Comparison of ENCODE assay signal across 8 cellular contexts in the genomic region with DNA sequence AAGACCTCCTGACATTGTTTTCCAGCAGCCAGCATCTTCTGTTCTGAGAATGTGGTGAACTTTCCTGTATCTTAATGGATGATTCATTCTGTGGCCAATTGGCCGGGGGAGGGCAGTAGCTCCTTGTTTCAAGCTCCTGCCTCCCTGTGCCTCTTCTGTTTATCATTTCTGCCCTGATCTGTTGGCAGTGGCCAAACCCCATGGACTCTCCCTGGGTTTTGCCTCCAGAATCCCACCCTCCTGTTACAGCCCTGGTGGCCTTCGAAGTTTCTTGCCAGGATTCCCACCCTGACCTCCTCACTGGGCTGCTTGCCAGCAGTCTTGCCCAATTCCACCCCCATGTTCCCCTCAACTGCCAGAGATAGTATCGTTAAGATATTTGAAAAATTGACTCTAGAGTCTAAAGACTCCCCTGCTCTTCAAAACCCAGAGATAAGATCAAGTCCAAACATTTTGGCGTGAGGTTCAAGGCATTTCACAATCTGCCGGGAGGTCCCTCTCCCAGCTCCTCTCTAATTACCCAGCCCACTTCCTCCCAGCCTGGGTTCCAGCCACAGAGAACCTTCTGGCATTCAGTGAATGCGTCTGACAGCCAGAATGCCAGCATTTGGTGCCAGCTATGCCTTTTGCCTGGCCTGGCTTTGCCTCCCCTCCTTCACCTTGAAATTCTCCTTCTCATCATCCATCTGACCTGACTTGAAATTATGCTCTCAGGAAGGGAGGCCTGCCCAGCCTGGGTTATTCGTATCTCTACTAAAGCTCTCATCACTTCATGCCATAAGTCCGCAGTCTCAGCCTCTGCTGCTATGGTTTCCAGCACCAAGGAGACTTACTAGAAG. TPM values are rescaled to one million over a fixed set of nuclear protein-coding genes. Genes with fewer than 3 reads are reported as not detected.
DNase-seq lines count a peak whose midpoint lies in the region; ATAC-seq, FAIRE-seq and TF ChIP-seq lines count a peak whose summit lies in the region.

No MANE protein-coding gene starts in this region.

- BruUV-seq in HepG2 (replicated peaks; lab: Mats Ljungman, UMichigan): no TSS peak

- CTCF ChIA-PET in HepG2 (lab: Yijun Ruan, JAX; ENCODE audit: low intra/inter-chr PET ratio, low total read pairs): no interaction called here

- TF ChIP-seq EP300 in HepG2 (IDR thresholded peaks at IDR 0.05; ENCODE audit: low read depth in 2 of 2, low read length in 2 of 2): no peak
- no peak for TF ChIP-seq EP300 in HepG2 (CRISPR knock-in tag; IDR thresholded peaks at IDR 0.05; ENCODE audit: borderline replicate concordance)

- POLR2A ChIA-PET in HepG2 (lab: Yijun Ruan, JAX): no interaction called here

- DNase-seq in MV-4-11 (lab: John Stamatoyannopoulos, UW) (peak; percentile 94), astrocyte of the hippocampus (ENCODE audit: low read depth, low spot score) (peak; percentile 93), HepG2 (ENCODE audit: low spot score) (peak; percentile 8), ureter (ENCODE audit: low spot score) (peak; percentile 87), NCI-H187 (lab: John Stamatoyannopoulos, UW) (no peak), DMS153 treated with DMSO at 0.1 percent for 48 hours (lab: John Stamatoyannopoulos, UW; ENCODE audit: unreplicated experiment) (no peak)

- H3K4me2 ChIP-seq in BLaER1 treated with 17β-estradiol and CSF1 and Interleukin-3, amounts not matched to agents 10 nM and 100 nM: peak overlapping the region in 10 of 11 experiments; percentile 8 to 88 (median 78); a peak in 18 of 22 replicates
- no peak overlapping the region for H3K4me2 ChIP-seq in HepG2 (ENCODE audit: low read depth, low read length)

- H3K9ac ChIP-seq in BLaER1 treated with 17β-estradiol and CSF1 and Interleukin-3, amounts not matched to agents 10 nM and 100 nM: peak overlapping the region in 9 of 11 experiments; percentile 16 to 78 (median 59); a peak in 14 of 22 replicates
- no peak overlapping the region for H3K9ac ChIP-seq in HepG2 (ENCODE audit: insufficient read depth, low read depth, low read length)

- ATAC-seq in HepG2: peak; percentile 71
- no peak for ATAC-seq in GM21528 (IDR thresholded peaks at IDR 0.05; ENCODE audit: low FRiP score, unreplicated experiment)

- FAIRE-seq in HepG2 (lab: Jason Lieb, UNC): peak; percentile 18

- whole genome bisulfite sequencing in HepG2 (ENCODE audit: low lambda C conversion rate): 27% methylated on average over 7 of the region's 8 CpGs

- peak overlapping the region; percentile 19 to 94 (median 76); a peak in 19 of 22 replicates for H3K27ac ChIP-seq in BLaER1 treated with 17β-estradiol and CSF1 and Interleukin-3, amounts not matched to agents 10 nM and 100 nM
- no peak overlapping the region for H3K27ac ChIP-seq in HepG2 (ENCODE audit: extremely low read length, insufficient read depth, low read length)

- peaks cover 5 to 17% (median 12%) of the 10 kb centered on the region in 11 experiments for H3K9me3 ChIP-seq in BLaER1 treated with 17β-estradiol and CSF1 and Interleukin-3, amounts not matched to agents 10 nM and 100 nM (replicated peaks in 1 of 11)
- H3K9me3 ChIP-seq in HepG2 (ENCODE audit: low read length): no peaks in the 10 kb centered on the region

- no peaks in the 10 kb centered on the region for H4K20me1 ChIP-seq in BLaER1 treated with 17β-estradiol and CSF1 and Interleukin-3, amounts not matched to agents 10 nM and 100 nM
- no peaks in the 10 kb centered on the region for H4K20me1 ChIP-seq in HepG2 (ENCODE audit: insufficient read depth, low read length)

- in situ Hi-C loops in HepG2 (cut with HindIII; ENCODE audit: extremely low pct_ligation_motif_present, low pct_unique_long_range_greater_than_20kb): no loop called here

- H3K79me2 ChIP-seq in HepG2 (ENCODE audit: insufficient read depth, low read length): no peaks in the 10 kb centered on the region

- TF ChIP-seq POLR2A in HepG2 (IDR thresholded peaks at IDR 0.05; ENCODE audit: insufficient read depth in 1 of 2, low read depth in 2 of 2, low read length in 2 of 2): no peak

- peak; percentile 36; the same call in 1 of the 2 replicates for TF ChIP-seq CTCF in HepG2 (CRISPR knock-in tag; IDR thresholded peaks at IDR 0.05)

- TF ChIP-seq RAD21 in HepG2 (CRISPR knock-in tag; IDR thresholded peaks at IDR 0.05): no peak

- H3K27me3 ChIP-seq in BLaER1 treated with 17β-estradiol and CSF1 and Interleukin-3, amounts not matched to agents 10 nM and 100 nM: no peaks in the 10 kb centered on the region
- H3K27me3 ChIP-seq in HepG2 (ENCODE audit: control insufficient read depth in 1 of 2, insufficient read depth in 2 of 2, low read length in 2 of 2): no peaks in the 10 kb centered on the region

- no peak overlapping the region for H2AFZ ChIP-seq in HepG2 (ENCODE audit: low read length)

- no peaks in the 10 kb centered on the region for H3K36me3 ChIP-seq in BLaER1 treated with 17β-estradiol and CSF1 and Interleukin-3, amounts not matched to agents 10 nM and 100 nM
- H3K36me3 ChIP-seq in HepG2 (replicated peaks in 1 of 2; ENCODE audit: control insufficient read depth in 1 of 2, insufficient read depth in 2 of 2, low read length in 2 of 2): no peaks in the 10 kb centered on the region

- H3K4me1 ChIP-seq in BLaER1 treated with 17β-estradiol and CSF1 and Interleukin-3, amounts not matched to agents 10 nM and 100 nM: peaks cover 4 to 56% (median 32%) of the 10 kb centered on the region in 10 experiments; a peak in 18 of 20 replicates
- H3K4me1 ChIP-seq in HepG2 (ENCODE audit: insufficient read depth, low read length): peaks cover 8% of the 10 kb centered on the region; the same call in 1 of the 2 replicates

- intact Hi-C loops in HepG2 (cut with micrococcal nuclease; ENCODE audit: unreplicated experiment): no loop called here

- peak overlapping the region in 3 of 10 experiments; percentile 27 to 60 (median 40); a peak in 4 of 20 replicates for H3K4me3 ChIP-seq in BLaER1 treated with 17β-estradiol and CSF1 and Interleukin-3, amounts not matched to agents 10 nM and 100 nM
- no peak overlapping the region for H3K4me3 ChIP-seq in HepG2 (replicated peaks in 1 of 3; ENCODE audit: insufficient read depth in 1 of 3, low read depth in 2 of 3, low read length in 3 of 3)

TF ChIP-seq in HepG2, 621 proteins besides CTCF, POLR2A, EP300 and RAD21 (continues in another document):
- TF ChIP-seq FOSL2 (CRISPR knock-in tag; IDR thresholded peaks at IDR 0.05) (peak; percentile 66), GPN1 (CRISPR knock-in tag; IDR thresholded peaks at IDR 0.05; ENCODE audit: borderline replicate concordance) (no peak)

RNA-seq across cellular contexts. Expression of a gene that starts 37.7 kb away (rescaled TPM):
- 190 and 310 TPM in 2 replicates for total RNA-seq in HepG2 (2016; rRNA removed; fragmentation: Illumina TruSeq; extraction: Trizol)
- total RNA-seq in HepG2 (2016; cell fraction: cytosol; rRNA removed; fragmentation: Illumina TruSeq; extraction: Trizol; ENCODE audit: low read depth): 19.9 and 20.1 TPM in 2 replicates
- 196 and 299 TPM in 2 replicates for total RNA-seq in HepG2 (2016; cell fraction: insoluble cytoplasmic fraction; rRNA removed; fragmentation: Illumina TruSeq; extraction: Trizol)
- 56.9 and 67.1 TPM in 2 replicates for total RNA-seq in HepG2 (2016; cell fraction: membrane; rRNA removed; fragmentation: Illumina TruSeq; extraction: Trizol)
- 136 and 137 TPM in 2 replicates for total RNA-seq in HepG2 (2016; cell fraction: nucleus; rRNA removed; fragmentation: Illumina TruSeq; extraction: Trizol)
- polyA plus RNA-seq in HepG2 (2011; rRNA removed): 54.0 and 56.7 TPM in 2 replicates
- 49.7 and 55.5 TPM in 2 replicates for polyA plus RNA-seq in HepG2 (2011; cell fraction: cytosol; rRNA removed)
- 34.5 and 36.8 TPM in 2 replicates for polyA plus RNA-seq in HepG2 (2011; cell fraction: nucleus; rRNA removed)
- polyA plus RNA-seq in HepG2 (2012): 71.7 and 123 TPM in 2 replicates
- 5.1 and 5.7 TPM in 2 replicates for polyA plus RNA-seq in HepG2 (2016; cell fraction: cytosol; fragmentation: Illumina TruSeq; extraction: Trizol; ENCODE audit: low read depth)
- 169 and 189 TPM in 2 replicates for polyA plus RNA-seq in HepG2 (2016; cell fraction: insoluble cytoplasmic fraction; fragmentation: Illumina TruSeq; extraction: Trizol; ENCODE audit: low read depth)
- polyA plus RNA-seq in HepG2 (2016; cell fraction: membrane; fragmentation: Illumina TruSeq; extraction: Trizol; ENCODE audit: low read depth): 20.5 and 20.8 TPM in 2 replicates
- 62.2 and 73.4 TPM in 2 replicates for polyA plus RNA-seq in HepG2 (2016; cell fraction: nucleus; fragmentation: Illumina TruSeq; extraction: Trizol; ENCODE audit: insufficient read depth, low read depth)
- 180 and 1,112 TPM in 2 replicates for polyA minus RNA-seq in HepG2 (2011; rRNA and poly(A)+ RNA removed; ENCODE audit: low replicate concordance)
- 31.5 and 40.6 TPM in 2 replicates for polyA minus RNA-seq in HepG2 (2011; cell fraction: cytosol; rRNA and poly(A)+ RNA removed)
- polyA minus RNA-seq in HepG2 (2011; cell fraction: nucleus; rRNA and poly(A)+ RNA removed): 141 and 142 TPM in 2 replicates
- total RNA-seq in ureter: 45.5 TPM

RNA-seq across cellular contexts. Expression of a gene that starts 39.9 kb away (rescaled TPM):
- total RNA-seq in HepG2 (2016; rRNA removed; fragmentation: Illumina TruSeq; extraction: Trizol) (36.6 and 48.7 TPM in 2 replicates), ureter (26.8 TPM)
- 10.0 and 13.7 TPM in 2 replicates for total RNA-seq in HepG2 (2016; cell fraction: cytosol; rRNA removed; fragmentation: Illumina TruSeq; extraction: Trizol; ENCODE audit: low read depth)
- total RNA-seq in HepG2 (2016; cell fraction: insoluble cytoplasmic fraction; rRNA removed; fragmentation: Illumina TruSeq; extraction: Trizol): 34.1 and 41.3 TPM in 2 replicates
- 21.8 and 31.3 TPM in 2 replicates for total RNA-seq in HepG2 (2016; cell fraction: membrane; rRNA removed; fragmentation: Illumina TruSeq; extraction: Trizol)
- total RNA-seq in HepG2 (2016; cell fraction: nucleus; rRNA removed; fragmentation: Illumina TruSeq; extraction: Trizol): 20.5 and 30.8 TPM in 2 replicates
- 14.8 and 18.7 TPM in 2 replicates for polyA plus RNA-seq in HepG2 (2011; rRNA removed)
- 9.0 and 11.9 TPM in 2 replicates for polyA plus RNA-seq in HepG2 (2011; cell fraction: cytosol; rRNA removed)
- polyA plus RNA-seq in HepG2 (2011; cell fraction: nucleus; rRNA removed): 6.8 and 7.0 TPM in 2 replicates
- 18.9 and 27.0 TPM in 2 replicates for polyA plus RNA-seq in HepG2 (2012)
- polyA plus RNA-seq in HepG2 (2016; cell fraction: cytosol; fragmentation: Illumina TruSeq; extraction: Trizol; ENCODE audit: low read depth): 11.4 and 14.2 TPM in 2 replicates
- 40.7 and 42.4 TPM in 2 replicates for polyA plus RNA-seq in HepG2 (2016; cell fraction: insoluble cytoplasmic fraction; fragmentation: Illumina TruSeq; extraction: Trizol; ENCODE audit: low read depth)
- 19.1 and 20.4 TPM in 2 replicates for polyA plus RNA-seq in HepG2 (2016; cell fraction: membrane; fragmentation: Illumina TruSeq; extraction: Trizol; ENCODE audit: low read depth)
- 41.5 and 42.3 TPM in 2 replicates for polyA plus RNA-seq in HepG2 (2016; cell fraction: nucleus; fragmentation: Illumina TruSeq; extraction: Trizol; ENCODE audit: insufficient read depth, low read depth)
- 3.3 and 6.3 TPM in 2 replicates for polyA minus RNA-seq in HepG2 (2011; rRNA and poly(A)+ RNA removed; ENCODE audit: low replicate concordance)
- 7.6 and 8.4 TPM in 2 replicates for polyA minus RNA-seq in HepG2 (2011; cell fraction: cytosol; rRNA and poly(A)+ RNA removed)
- 12.0 and 13.3 TPM in 2 replicates for polyA minus RNA-seq in HepG2 (2011; cell fraction: nucleus; rRNA and poly(A)+ RNA removed)

Comparison
In these comparisons a context has a peak if more than half of its experiments do, and no peak if none do; other contexts are left out.
1. DNase-seq: peak in MV-4-11 (single experiment), astrocyte of the hippocampus (single experiment), HepG2 (single experiment) and ureter (single experiment); none in NCI-H187 (0 of 2) and DMS153 treated with DMSO at 0.1 percent for 48 hours (single experiment).